ENCODE assay signal across 7 cellular contexts in genomic region chr9:41358682-41359081, GRCh38.
DNase-seq lines count a peak whose midpoint lies in the region; TF ChIP-seq lines count a peak whose summit lies in the region.
"Not testable (repeated sequence)": the region's sequence is repeated elsewhere in the genome, so short reads cannot be mapped to it uniquely, and the experiment has no call there.

No MANE protein-coding gene starts in this region.

- peak overlapping the region; percentile 54 for H3K4me3 ChIP-seq in H7 (ENCODE audit: insufficient read depth, low read depth, low read length)
- H3K4me3 ChIP-seq in WERI-Rb-1 (ENCODE audit: low read depth, low read length): peak overlapping the region; percentile 73
- H3K4me3 ChIP-seq in fibroblast of villous mesenchyme (ENCODE audit: low read depth, low read length): peak overlapping the region; percentile 72
- peak overlapping the region; percentile 56 for H3K4me3 ChIP-seq in mucosa of stomach (ENCODE audit: low read length)

- peak overlapping the region; percentile 64 for H3K9ac ChIP-seq in mucosa of stomach (ENCODE audit: low read length)

- not testable (repeated sequence) for H3K4me1 ChIP-seq in mucosa of stomach (ENCODE audit: control insufficient read depth, insufficient read depth, low read length)

- H3K27me3 ChIP-seq in H7 (ENCODE audit: control insufficient read depth, insufficient read depth, low read length); WERI-Rb-1 (ENCODE audit: insufficient read depth, low read depth, severe bottlenecking); mucosa of stomach (ENCODE audit: control insufficient read depth, insufficient read depth, low read length): not testable (repeated sequence)

- not testable (repeated sequence) for DNase-seq in H7
- peak; percentile 48 for DNase-seq in NCI-H460 (ENCODE audit: extremely low read depth, low read depth)
- DNase-seq in WERI-Rb-1: peak; percentile 89
- peak; percentile 69 for DNase-seq in activated naive CD8-positive, alpha-beta T cell treated with anti-CD3 and anti-CD28 coated beads, Interleukin-2, amount 50 U/mL, for 16 hours (ENCODE audit: low read depth, low spot score)
- DNase-seq in fibroblast of villous mesenchyme (ENCODE audit: low read depth): peak; percentile 61
- peak; percentile 75 for DNase-seq in stimulated activated CD4-positive, alpha-beta T cell treated with anti-CD3 and anti-CD28 coated beads, Interleukin-2, amount 100 ng/mL, for 4 hours (ENCODE audit: low read depth)

- H3K27ac ChIP-seq in WERI-Rb-1: peak overlapping the region; percentile 52

- not testable (repeated sequence) for H3K9me3 ChIP-seq in WERI-Rb-1 (ENCODE audit: severe bottlenecking); mucosa of stomach (ENCODE audit: control insufficient read depth, low read length)

- H3K36me3 ChIP-seq in H7 (replicated peaks; ENCODE audit: control insufficient read depth, insufficient read depth, low read length); WERI-Rb-1; mucosa of stomach (ENCODE audit: control insufficient read depth, insufficient read depth, low read length): not testable (repeated sequence)

- not testable (repeated sequence) for TF ChIP-seq CTCF in WERI-Rb-1 (IDR thresholded peaks at IDR 0.05; ENCODE audit: low read depth, low read length); fibroblast of villous mesenchyme (IDR thresholded peaks at IDR 0.05; ENCODE audit: insufficient read depth, low read depth, low read length)
